Comparison of ENCODE assay signal across 1 cellular context in genomic region chr4:186260504-186261448, GRCh38.
TF ChIP-seq lines count a peak whose summit lies in the region.

No MANE protein-coding gene starts in this region.

TF ChIP-seq in HepG2, 621 proteins besides CTCF, POLR2A, EP300 and RAD21 (continued from another document and continues in another):
- TF ChIP-seq, protein P1, sequence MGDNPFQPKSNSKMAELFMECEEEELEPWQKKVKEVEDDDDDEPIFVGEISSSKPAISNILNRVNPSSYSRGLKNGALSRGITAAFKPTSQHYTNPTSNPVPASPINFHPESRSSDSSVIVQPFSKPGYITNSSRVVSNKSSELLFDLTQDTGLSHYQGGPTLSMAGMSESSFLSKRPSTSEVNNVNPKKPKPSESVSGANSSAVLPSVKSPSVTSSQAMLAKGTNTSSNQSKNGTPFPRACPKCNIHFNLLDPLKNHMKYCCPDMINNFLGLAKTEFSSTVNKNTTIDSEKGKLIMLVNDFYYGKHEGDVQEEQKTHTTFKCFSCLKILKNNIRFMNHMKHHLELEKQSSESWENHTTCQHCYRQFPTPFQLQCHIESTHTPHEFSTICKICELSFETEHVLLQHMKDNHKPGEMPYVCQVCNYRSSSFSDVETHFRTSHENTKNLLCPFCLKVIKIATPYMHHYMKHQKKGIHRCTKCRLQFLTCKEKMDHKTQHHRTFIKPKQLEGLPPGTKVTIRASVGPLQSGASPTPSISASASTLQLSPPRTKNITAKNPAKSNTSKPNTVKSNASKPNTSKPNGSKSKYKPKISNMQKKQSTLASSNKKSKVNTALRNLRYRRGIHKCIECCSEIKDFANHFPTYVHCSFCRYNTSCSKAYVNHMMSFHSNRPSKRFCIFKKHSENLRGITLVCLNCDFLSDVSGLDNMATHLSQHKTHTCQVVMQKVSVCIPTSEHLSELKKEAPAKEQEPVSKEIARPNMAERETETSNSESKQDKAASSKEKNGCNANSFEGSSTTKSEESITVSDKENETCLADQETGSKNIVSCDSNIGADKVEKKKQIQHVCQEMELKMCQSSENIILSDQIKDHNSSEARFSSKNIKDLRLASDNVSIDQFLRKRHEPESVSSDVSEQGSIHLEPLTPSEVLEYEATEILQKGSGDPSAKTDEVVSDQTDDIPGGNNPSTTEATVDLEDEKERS (CRISPR knock-in tag; IDR thresholded peaks at IDR 0.05), result no peak
- no peak for TF ChIP-seq ZNF672 (CRISPR knock-in tag; IDR thresholded peaks at IDR 0.05)
- no peak for TF ChIP-seq ZNF567 (CRISPR knock-in tag; IDR thresholded peaks at IDR 0.05; ENCODE audit: borderline replicate concordance)
- peak; percentile 63 to 83; a peak in 3 of 4 replicates for TF ChIP-seq NR2F1 (CRISPR knock-in tag; IDR thresholded peaks at IDR 0.05)
- TF ChIP-seq SSRP1 (CRISPR knock-in tag; IDR thresholded peaks at IDR 0.05), result no peak
- TF ChIP-seq, protein P2, sequence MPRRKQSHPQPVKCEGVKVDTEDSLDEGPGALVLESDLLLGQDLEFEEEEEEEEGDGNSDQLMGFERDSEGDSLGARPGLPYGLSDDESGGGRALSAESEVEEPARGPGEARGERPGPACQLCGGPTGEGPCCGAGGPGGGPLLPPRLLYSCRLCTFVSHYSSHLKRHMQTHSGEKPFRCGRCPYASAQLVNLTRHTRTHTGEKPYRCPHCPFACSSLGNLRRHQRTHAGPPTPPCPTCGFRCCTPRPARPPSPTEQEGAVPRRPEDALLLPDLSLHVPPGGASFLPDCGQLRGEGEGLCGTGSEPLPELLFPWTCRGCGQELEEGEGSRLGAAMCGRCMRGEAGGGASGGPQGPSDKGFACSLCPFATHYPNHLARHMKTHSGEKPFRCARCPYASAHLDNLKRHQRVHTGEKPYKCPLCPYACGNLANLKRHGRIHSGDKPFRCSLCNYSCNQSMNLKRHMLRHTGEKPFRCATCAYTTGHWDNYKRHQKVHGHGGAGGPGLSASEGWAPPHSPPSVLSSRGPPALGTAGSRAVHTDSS (CRISPR knock-in tag; conservative IDR thresholded peaks at IDR 0.05), result no peak
- TF ChIP-seq ZNF512 (CRISPR knock-in tag; IDR thresholded peaks at IDR 0.05), result no peak
- 0 out of 2 replicates have a peak, but pooled peaks have one; percentile 21 for TF ChIP-seq ZBTB3 (CRISPR knock-in tag; IDR thresholded peaks at IDR 0.05; ENCODE audit: borderline replicate concordance, low read depth)
- TF ChIP-seq, protein P3, sequence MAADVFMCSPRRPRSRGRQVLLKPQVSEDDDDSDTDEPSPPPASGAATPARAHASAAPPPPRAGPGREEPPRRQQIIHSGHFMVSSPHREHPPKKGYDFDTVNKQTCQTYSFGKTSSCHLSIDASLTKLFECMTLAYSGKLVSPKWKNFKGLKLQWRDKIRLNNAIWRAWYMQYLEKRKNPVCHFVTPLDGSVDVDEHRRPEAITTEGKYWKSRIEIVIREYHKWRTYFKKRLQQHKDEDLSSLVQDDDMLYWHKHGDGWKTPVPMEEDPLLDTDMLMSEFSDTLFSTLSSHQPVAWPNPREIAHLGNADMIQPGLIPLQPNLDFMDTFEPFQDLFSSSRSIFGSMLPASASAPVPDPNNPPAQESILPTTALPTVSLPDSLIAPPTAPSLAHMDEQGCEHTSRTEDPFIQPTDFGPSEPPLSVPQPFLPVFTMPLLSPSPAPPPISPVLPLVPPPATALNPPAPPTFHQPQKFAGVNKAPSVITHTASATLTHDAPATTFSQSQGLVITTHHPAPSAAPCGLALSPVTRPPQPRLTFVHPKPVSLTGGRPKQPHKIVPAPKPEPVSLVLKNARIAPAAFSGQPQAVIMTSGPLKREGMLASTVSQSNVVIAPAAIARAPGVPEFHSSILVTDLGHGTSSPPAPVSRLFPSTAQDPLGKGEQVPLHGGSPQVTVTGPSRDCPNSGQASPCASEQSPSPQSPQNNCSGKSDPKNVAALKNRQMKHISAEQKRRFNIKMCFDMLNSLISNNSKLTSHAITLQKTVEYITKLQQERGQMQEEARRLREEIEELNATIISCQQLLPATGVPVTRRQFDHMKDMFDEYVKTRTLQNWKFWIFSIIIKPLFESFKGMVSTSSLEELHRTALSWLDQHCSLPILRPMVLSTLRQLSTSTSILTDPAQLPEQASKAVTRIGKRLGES (CRISPR knock-in tag; IDR thresholded peaks at IDR 0.05; ENCODE audit: borderline replicate concordance), result no peak
- peak; percentile 96; the same call in 1 of the 2 replicates for TF ChIP-seq NFKB2 (CRISPR knock-in tag; IDR thresholded peaks at IDR 0.05; ENCODE audit: borderline replicate concordance)
- TF ChIP-seq, protein P4, sequence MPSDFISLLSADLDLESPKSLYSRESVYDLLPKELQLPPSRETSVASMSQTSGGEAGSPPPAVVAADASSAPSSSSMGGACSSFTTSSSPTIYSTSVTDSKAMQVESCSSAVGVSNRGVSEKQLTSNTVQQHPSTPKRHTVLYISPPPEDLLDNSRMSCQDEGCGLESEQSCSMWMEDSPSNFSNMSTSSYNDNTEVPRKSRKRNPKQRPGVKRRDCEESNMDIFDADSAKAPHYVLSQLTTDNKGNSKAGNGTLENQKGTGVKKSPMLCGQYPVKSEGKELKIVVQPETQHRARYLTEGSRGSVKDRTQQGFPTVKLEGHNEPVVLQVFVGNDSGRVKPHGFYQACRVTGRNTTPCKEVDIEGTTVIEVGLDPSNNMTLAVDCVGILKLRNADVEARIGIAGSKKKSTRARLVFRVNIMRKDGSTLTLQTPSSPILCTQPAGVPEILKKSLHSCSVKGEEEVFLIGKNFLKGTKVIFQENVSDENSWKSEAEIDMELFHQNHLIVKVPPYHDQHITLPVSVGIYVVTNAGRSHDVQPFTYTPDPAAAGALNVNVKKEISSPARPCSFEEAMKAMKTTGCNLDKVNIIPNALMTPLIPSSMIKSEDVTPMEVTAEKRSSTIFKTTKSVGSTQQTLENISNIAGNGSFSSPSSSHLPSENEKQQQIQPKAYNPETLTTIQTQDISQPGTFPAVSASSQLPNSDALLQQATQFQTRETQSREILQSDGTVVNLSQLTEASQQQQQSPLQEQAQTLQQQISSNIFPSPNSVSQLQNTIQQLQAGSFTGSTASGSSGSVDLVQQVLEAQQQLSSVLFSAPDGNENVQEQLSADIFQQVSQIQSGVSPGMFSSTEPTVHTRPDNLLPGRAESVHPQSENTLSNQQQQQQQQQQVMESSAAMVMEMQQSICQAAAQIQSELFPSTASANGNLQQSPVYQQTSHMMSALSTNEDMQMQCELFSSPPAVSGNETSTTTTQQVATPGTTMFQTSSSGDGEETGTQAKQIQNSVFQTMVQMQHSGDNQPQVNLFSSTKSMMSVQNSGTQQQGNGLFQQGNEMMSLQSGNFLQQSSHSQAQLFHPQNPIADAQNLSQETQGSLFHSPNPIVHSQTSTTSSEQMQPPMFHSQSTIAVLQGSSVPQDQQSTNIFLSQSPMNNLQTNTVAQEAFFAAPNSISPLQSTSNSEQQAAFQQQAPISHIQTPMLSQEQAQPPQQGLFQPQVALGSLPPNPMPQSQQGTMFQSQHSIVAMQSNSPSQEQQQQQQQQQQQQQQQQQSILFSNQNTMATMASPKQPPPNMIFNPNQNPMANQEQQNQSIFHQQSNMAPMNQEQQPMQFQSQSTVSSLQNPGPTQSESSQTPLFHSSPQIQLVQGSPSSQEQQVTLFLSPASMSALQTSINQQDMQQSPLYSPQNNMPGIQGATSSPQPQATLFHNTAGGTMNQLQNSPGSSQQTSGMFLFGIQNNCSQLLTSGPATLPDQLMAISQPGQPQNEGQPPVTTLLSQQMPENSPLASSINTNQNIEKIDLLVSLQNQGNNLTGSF (CRISPR knock-in tag; IDR thresholded peaks at IDR 0.05), result peak; percentile 69; the same call in 1 of the 2 replicates
- peak; percentile 99 for TF ChIP-seq PAXIP1 (CRISPR knock-in tag; conservative IDR thresholded peaks at IDR 0.05)
- TF ChIP-seq ZNF724P (CRISPR knock-in tag; IDR thresholded peaks at IDR 0.05; ENCODE audit: borderline replicate concordance), result peak; percentile 85; the same call in 1 of the 2 replicates
- peak; percentile 59; the same call in 1 of the 2 replicates for TF ChIP-seq ZNF788 (CRISPR knock-in tag; IDR thresholded peaks at IDR 0.05; ENCODE audit: borderline replicate concordance)
- TF ChIP-seq GTF3A (CRISPR knock-in tag; conservative IDR thresholded peaks at IDR 0.05), result no peak
- peak; percentile 44; the same call in 1 of the 2 replicates for TF ChIP-seq FOXA3 (CRISPR knock-in tag; IDR thresholded peaks at IDR 0.05)
- TF ChIP-seq, protein P5, sequence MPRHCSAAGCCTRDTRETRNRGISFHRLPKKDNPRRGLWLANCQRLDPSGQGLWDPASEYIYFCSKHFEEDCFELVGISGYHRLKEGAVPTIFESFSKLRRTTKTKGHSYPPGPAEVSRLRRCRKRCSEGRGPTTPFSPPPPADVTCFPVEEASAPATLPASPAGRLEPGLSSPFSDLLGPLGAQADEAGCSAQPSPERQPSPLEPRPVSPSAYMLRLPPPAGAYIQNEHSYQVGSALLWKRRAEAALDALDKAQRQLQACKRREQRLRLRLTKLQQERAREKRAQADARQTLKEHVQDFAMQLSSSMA (CRISPR knock-in tag; IDR thresholded peaks at IDR 0.05), result peak; percentile 41; the same call in 1 of the 2 replicates
- TF ChIP-seq, protein P6, sequence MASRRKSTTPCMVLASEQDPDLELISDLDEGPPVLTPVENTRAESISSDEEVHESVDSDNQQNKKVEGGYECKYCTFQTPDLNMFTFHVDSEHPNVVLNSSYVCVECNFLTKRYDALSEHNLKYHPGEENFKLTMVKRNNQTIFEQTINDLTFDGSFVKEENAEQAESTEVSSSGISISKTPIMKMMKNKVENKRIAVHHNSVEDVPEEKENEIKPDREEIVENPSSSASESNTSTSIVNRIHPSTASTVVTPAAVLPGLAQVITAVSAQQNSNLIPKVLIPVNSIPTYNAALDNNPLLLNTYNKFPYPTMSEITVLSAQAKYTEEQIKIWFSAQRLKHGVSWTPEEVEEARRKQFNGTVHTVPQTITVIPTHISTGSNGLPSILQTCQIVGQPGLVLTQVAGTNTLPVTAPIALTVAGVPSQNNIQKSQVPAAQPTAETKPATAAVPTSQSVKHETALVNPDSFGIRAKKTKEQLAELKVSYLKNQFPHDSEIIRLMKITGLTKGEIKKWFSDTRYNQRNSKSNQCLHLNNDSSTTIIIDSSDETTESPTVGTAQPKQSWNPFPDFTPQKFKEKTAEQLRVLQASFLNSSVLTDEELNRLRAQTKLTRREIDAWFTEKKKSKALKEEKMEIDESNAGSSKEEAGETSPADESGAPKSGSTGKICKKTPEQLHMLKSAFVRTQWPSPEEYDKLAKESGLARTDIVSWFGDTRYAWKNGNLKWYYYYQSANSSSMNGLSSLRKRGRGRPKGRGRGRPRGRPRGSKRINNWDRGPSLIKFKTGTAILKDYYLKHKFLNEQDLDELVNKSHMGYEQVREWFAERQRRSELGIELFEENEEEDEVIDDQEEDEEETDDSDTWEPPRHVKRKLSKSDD (CRISPR knock-in tag; IDR thresholded peaks at IDR 0.05; ENCODE audit: low read depth), result peak; percentile 78; the same call in 1 of the 2 replicates
- TF ChIP-seq SNRNP70 (IDR thresholded peaks at IDR 0.05; ENCODE audit: low read depth, low read length), result no peak
- no peak for TF ChIP-seq TBP (CRISPR knock-in tag; IDR thresholded peaks at IDR 0.05)
- TF ChIP-seq, protein P7, sequence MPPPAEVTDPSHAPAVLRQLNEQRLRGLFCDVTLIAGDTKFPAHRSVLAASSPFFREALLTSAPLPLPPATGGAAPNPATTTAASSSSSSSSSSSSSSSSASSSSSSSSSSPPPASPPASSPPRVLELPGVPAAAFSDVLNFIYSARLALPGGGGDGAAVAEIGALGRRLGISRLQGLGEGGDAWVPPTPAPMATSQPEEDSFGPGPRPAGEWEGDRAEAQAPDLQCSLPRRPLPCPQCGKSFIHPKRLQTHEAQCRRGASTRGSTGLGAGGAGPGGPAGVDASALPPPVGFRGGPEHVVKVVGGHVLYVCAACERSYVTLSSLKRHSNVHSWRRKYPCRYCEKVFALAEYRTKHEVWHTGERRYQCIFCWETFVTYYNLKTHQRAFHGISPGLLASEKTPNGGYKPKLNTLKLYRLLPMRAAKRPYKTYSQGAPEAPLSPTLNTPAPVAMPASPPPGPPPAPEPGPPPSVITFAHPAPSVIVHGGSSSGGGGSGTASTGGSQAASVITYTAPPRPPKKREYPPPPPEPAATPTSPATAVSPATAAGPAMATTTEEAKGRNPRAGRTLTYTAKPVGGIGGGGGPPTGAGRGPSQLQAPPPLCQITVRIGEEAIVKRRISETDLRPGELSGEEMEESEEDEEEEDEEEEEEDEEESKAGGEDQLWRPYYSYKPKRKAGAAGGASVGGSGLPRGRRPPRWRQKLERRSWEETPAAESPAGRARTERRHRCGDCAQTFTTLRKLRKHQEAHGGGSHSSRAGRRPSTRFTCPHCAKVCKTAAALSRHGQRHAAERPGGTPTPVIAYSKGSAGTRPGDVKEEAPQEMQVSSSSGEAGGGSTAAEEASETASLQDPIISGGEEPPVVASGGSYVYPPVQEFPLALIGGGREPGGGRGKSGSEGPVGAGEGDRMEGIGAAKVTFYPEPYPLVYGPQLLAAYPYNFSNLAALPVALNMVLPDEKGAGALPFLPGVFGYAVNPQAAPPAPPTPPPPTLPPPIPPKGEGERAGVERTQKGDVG (CRISPR knock-in tag; IDR thresholded peaks at IDR 0.05; ENCODE audit: borderline replicate concordance), result peak; percentile 93; the same call in 1 of the 2 replicates
- TF ChIP-seq IRX3 (CRISPR knock-in tag; IDR thresholded peaks at IDR 0.05; ENCODE audit: borderline replicate concordance, low read depth), result peak; percentile 85; the same call in 1 of the 2 replicates
- TF ChIP-seq HNRNPH1 (optimal IDR thresholded peaks at IDR 0.05; ENCODE audit: low read depth, low read length), result no peak
- peak; percentile 30; the same call in 1 of the 2 replicates for TF ChIP-seq ZNF20 (CRISPR knock-in tag; IDR thresholded peaks at IDR 0.05)
- TF ChIP-seq PHF21A (CRISPR knock-in tag; IDR thresholded peaks at IDR 0.05), result peak; percentile 77
